ENCODE assay signal across 30 cellular contexts in the genomic region with DNA sequence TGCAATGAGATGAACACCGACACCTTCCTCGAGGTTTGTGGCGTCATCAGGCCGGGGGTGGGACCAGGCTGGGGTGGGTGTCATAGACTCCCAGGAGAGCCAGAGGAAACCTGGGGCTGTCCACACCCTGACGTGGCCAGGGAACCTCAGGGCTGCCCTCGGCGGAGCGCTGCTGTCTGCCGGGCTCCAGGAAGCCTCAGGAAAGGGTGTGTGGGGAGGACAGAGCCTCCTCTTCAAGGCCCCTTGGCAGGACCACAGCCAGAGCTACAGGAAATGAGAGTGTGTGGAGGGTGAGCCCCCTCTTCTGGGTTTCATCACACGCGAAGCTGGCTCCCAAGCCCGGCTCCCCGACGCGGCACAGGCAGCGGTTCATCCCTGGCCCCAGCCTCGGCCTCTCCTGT. TPM values are rescaled to one million over a fixed set of nuclear protein-coding genes. Genes with fewer than 3 reads are reported as not detected.
DNase-seq lines count a peak whose midpoint lies in the region; ATAC-seq and FAIRE-seq lines count a peak whose summit lies in the region.
"Had no signal": no experiment of that assay in that cellular context is flagged by ENCODE, and none has a peak within 500 bp of the region (broad histone marks: within the 10 kb centered on the region; RNA-seq: fewer than 3 reads in every experiment).

No MANE protein-coding gene starts in this region.

- H3K4me3 ChIP-seq in adipocyte (ENCODE audit: low read length) (no peak overlapping the region), stomach smooth muscle (ENCODE audit: low read length in 2 of 2) (no peak overlapping the region)
- H3K4me3 ChIP-seq: ascending aorta, BLaER1, GM12878, GM23338, K562, SK-N-MC, skin epidermis had no signal

- peak; percentile 77 for FAIRE-seq in HTR-8/SVneo (lab: Jason Lieb, UNC)
- FAIRE-seq: GM12878, GM19239, K562 had no signal

- H3K27me3 ChIP-seq in adipocyte (replicated peaks; ENCODE audit: control insufficient read depth, insufficient read depth, low read length) (no peaks in the 10 kb centered on the region), stomach smooth muscle (ENCODE audit: control insufficient read depth in 1 of 2, insufficient read depth in 2 of 2, low read length in 2 of 2) (no peaks in the 10 kb centered on the region)
- H3K27me3 ChIP-seq: ascending aorta had no signal

- DNase-seq in HTR-8/SVneo (ENCODE audit: insufficient read length, low spot score) (no peak), adipocyte (ENCODE audit: low read depth) (no peak), left ventricle myocardium superior (peak; percentile 50), GM19240 (ENCODE audit: insufficient read length, low spot score) (no peak)
- no peak for DNase-seq in central memory CD4-positive, alpha-beta T cell
- DNase-seq: activated CD4-positive, alpha-beta T cell treated with anti-CD3 and anti-CD28 coated beads, Interleukin-2, amount 50 U/mL, for 48 hours; activated CD8-positive, alpha-beta memory T cell treated with anti-CD3 and anti-CD28 coated beads, Interleukin-2, amount 50 U/mL, for 4 hours; caudate nucleus; DMS 273 treated with DMSO at 0.1 percent for 48 hours; EL; foreskin fibroblast; NCI-H1092; NCI-H1694 treated with DMSO at 0.1 percent for 48 hours; NCI-H446 treated with DMSO at 0.1 percent for 48 hours; RPMI8226; stimulated activated naive CD4-positive, alpha-beta T cell treated with Interleukin-2 at 50 U/mL for 16 hours; T-helper 1 cell had no signal

- peaks cover 50% of the 10 kb centered on the region for H3K36me3 ChIP-seq in adipocyte (ENCODE audit: control insufficient read depth, insufficient read depth, low read length, severe bottlenecking)
- H3K36me3 ChIP-seq in stomach smooth muscle (ENCODE audit: control insufficient read depth in 2 of 2, insufficient read depth in 2 of 2, low read length in 2 of 2): peaks cover 52 to 59% of the 10 kb centered on the region in 2 donors

- no peaks in the 10 kb centered on the region for H3K9me3 ChIP-seq in adipocyte (ENCODE audit: control insufficient read depth, low read length)
- no peaks in the 10 kb centered on the region for H3K9me3 ChIP-seq in stomach smooth muscle (ENCODE audit: control insufficient read depth in 2 of 2, low read length in 2 of 2)
- H3K9me3 ChIP-seq: ascending aorta, BLaER1 had no signal

- ATAC-seq in left ventricle myocardium superior (peak; percentile 53), HG03196 (IDR thresholded peaks at IDR 0.05; ENCODE audit: unreplicated experiment) (no peak)
- ATAC-seq: activated T-helper 17 cell treated with anti-CD3 and anti-CD28 coated beads, Interleukin-2, amount 50 U/mL, for 72 hours; esophagus mucosa; GM12878; GM23338; naive thymus-derived CD8-positive, alpha-beta T cell had no signal

- peaks cover 32% of the 10 kb centered on the region for H3K4me1 ChIP-seq in adipocyte (ENCODE audit: control insufficient read depth, insufficient read depth, low read length)
- H3K4me1 ChIP-seq in stomach smooth muscle (ENCODE audit: control insufficient read depth, insufficient read depth, low read length): peaks cover 16% of the 10 kb centered on the region

- intact Hi-C loops in left ventricle myocardium superior (cut with micrococcal nuclease): no loop called here

- peak overlapping the region; percentile 37 for H3K27ac ChIP-seq in stomach smooth muscle (ENCODE audit: low read length)
- H3K27ac ChIP-seq: BLaER1, SK-N-MC had no signal

- peak overlapping the region; percentile 20 for H3K9ac ChIP-seq in adipocyte (ENCODE audit: low read length)
- H3K9ac ChIP-seq in stomach smooth muscle (ENCODE audit: low read length in 2 of 2): no peak overlapping the region
- H3K9ac ChIP-seq: BLaER1 had no signal

RNA-seq across cellular contexts. Expression of gene NPEPL1, which starts 6.1 kb away (rescaled TPM):
- total RNA-seq in left ventricle myocardium superior: 26.4 TPM

RNA-seq across cellular contexts. Expression of gene STX16, which starts 47.7 kb away (rescaled TPM):
- 24.8 TPM for total RNA-seq in left ventricle myocardium superior
